ENCODE assay signal across 13 cellular contexts in the genomic region with DNA sequence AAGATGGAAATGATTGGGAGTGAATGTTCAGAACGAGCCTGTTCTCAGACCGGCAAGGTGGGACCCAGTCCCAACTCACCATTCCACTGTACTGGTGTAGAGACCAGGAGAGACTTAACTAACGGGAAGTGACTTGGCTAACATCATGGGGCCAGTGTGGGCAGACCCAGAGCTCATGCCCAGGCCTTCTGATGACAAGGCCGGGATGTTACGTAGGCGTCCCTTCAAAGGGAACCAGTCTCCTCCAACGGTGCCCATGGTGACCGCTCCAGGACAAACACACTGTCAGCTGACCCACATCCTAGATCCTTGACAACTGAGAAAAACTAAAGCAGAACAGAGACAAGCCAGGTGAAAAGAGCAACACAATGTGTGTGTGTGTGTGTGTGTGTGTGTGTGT.
"Had no signal": no experiment of that assay in that cellular context is flagged by ENCODE, and none has a peak within 500 bp of the region (broad histone marks: within the 10 kb centered on the region; RNA-seq: fewer than 3 reads in every experiment).

No MANE protein-coding gene starts in this region.

- H3K36me3 ChIP-seq: adrenal gland, transverse colon had no signal

- H3K27ac Mint-ChIP-seq: memory B cell, nephron progenitor cell had no signal

- DNase-seq: activated CD4-positive, alpha-beta T cell treated with anti-CD3 and anti-CD28 coated beads for 48 hours; activated naive CD4-positive, alpha-beta T cell treated with Interleukin-2 at 50 U/mL for 16 hours; adrenal gland; hippocampal formation; kidney glomerular epithelial cell; nephron progenitor cell; SK-N-SH; small intestine; T-helper 1 cell; transverse colon had no signal

- H3K36me3 Mint-ChIP-seq: brain, memory B cell had no signal

- H2AFZ ChIP-seq: parathyroid adenoma had no signal

- H3K79me2 ChIP-seq: parathyroid adenoma had no signal

- H3K9ac ChIP-seq: parathyroid adenoma, SK-N-SH had no signal

- H3K9me3 Mint-ChIP-seq: brain, memory B cell, nephron progenitor cell had no signal

- H3K4me1 ChIP-seq: parathyroid adenoma had no signal

- H3K27me3 Mint-ChIP-seq: brain had no signal

- H3K4me2 ChIP-seq: SK-N-SH had no signal

- H3K4me3 ChIP-seq: adrenal gland, transverse colon had no signal

- H3K9me2 ChIP-seq: SK-N-SH had no signal

- H3K9me3 ChIP-seq: adrenal gland, SK-N-SH, transverse colon had no signal

- H3K27me3 ChIP-seq: adrenal gland, transverse colon had no signal

- H3K4me3 Mint-ChIP-seq: brain, memory B cell, nephron progenitor cell had no signal
